8 cellular contexts compared by ENCODE assay signal in the genomic region with DNA sequence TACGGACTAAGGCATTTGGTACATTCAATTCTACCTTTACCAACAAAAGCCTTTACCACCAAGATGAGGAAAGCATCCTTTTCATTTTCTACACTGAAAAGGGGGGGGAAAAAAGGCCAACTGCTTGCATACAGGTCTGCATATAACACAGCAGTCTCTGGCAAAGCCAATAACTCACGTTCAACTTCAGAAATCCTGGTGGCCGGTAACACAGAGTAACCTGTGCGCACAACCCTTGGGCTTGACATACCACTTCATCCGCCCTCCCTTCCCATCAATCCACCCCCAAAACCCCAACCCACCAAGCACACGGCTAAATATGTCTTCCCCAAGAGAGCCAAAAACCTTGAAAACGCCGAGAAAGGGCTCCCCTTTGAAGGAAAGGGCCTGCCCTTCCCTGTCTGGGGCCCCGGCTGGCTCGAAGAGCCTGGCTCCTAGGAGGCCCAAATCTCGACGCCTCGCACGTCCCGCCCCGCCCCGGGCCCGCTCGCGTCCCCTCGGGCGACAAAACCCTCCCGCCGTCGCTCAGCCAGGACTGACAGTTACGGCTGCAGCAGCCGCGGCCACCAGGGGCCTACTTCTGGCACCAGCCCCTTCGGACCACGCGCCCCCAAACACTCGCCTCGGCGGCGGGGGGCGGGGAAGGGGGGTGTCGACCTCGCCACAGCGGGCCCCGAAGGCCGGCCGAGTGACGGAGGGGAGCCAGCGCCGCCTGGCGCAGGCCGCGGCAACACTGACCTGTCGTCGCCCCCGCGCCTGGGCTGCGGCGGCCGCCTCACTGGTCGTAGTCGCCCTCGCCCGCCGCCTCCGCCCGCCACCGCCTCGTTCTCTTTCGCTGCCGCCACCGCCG. TPM values are rescaled to one million over a fixed set of nuclear protein-coding genes. Genes with fewer than 3 reads are reported as not detected.
DNase-seq lines count a peak whose midpoint lies in the region; ATAC-seq and TF ChIP-seq lines count a peak whose summit lies in the region.

No MANE protein-coding gene starts in this region.

- H4K20me1 ChIP-seq in DND-41 (ENCODE audit: insufficient read depth, low read length) = peaks cover 47% of the 10 kb centered on the region

- intact Hi-C loops in ascending aorta (cut with DNase I) = loop anchor here (2.0 to 10.0 kb wide), 5 partner anchors 91 to 644 kb away; a partner anchor contains a TSS
- intact Hi-C loops in gastrocnemius medialis (cut with DNase I; ENCODE audit: low total_unique reads) = loop anchor here (2.0 to 5.0 kb wide), 5 partner anchors 41 to 481 kb away; no protein-coding TSS in a partner anchor

- H3K27me3 ChIP-seq in DND-41 (ENCODE audit: insufficient read depth, low read length, poor library complexity) = no peaks in the 10 kb centered on the region
- no peaks in the 10 kb centered on the region for H3K27me3 ChIP-seq in ascending aorta
- H3K27me3 ChIP-seq in gastrocnemius medialis = no peaks in the 10 kb centered on the region

- H3K9me3 ChIP-seq in DND-41 (ENCODE audit: insufficient read depth, low read length, severe bottlenecking) = no peaks in the 10 kb centered on the region
- H3K9me3 ChIP-seq in T-helper 17 cell (ENCODE audit: control insufficient read depth, low read length, poor library complexity, severe bottlenecking) = no peaks in the 10 kb centered on the region
- no peaks in the 10 kb centered on the region for H3K9me3 ChIP-seq in ascending aorta
- no peaks in the 10 kb centered on the region for H3K9me3 ChIP-seq in gastrocnemius medialis

- H3K27me3 Mint-ChIP-seq in T-helper 17 cell = no peaks in the 10 kb centered on the region

- ATAC-seq in DND-41 (ENCODE audit: insufficient read depth, low read depth) = peak; percentile 45
- ATAC-seq in GM21390 (IDR thresholded peaks at IDR 0.05; ENCODE audit: unreplicated experiment) = peak; percentile 43
- ATAC-seq in T-helper 17 cell = peak; percentile 16
- ATAC-seq in gastrocnemius medialis = peak; percentile 65 to 75

- H3K4me3 ChIP-seq in DND-41 (ENCODE audit: low read depth in 1 of 2, low read length in 2 of 2) (peak overlapping the region; percentile 84 to 96), ascending aorta (peak overlapping the region; percentile 93 to 99), gastrocnemius medialis (peak overlapping the region; percentile 85 to 100 (median 96))

- peaks cover 22% of the 10 kb centered on the region for H3K4me1 Mint-ChIP-seq in T-helper 17 cell

- peaks cover 64% of the 10 kb centered on the region for H3K79me2 ChIP-seq in DND-41 (ENCODE audit: insufficient read depth, low read length)

- H3K27ac ChIP-seq in DND-41 (ENCODE audit: low read length) (peak overlapping the region; percentile 89), ascending aorta (peak overlapping the region; percentile 98 to 100), gastrocnemius medialis (peak overlapping the region; percentile 91 to 100 (median 100))

- H3K4me1 ChIP-seq in DND-41 (ENCODE audit: insufficient read depth, low read length) (peaks cover 47% of the 10 kb centered on the region), ascending aorta (peaks cover 0 to 37% of the 10 kb centered on the region in 2 donors), gastrocnemius medialis (peaks cover 45% of the 10 kb centered on the region in 2 donors)

- no peaks in the 10 kb centered on the region for H3K36me3 Mint-ChIP-seq in T-helper 17 cell (ENCODE audit: low read depth)

- H3K9ac ChIP-seq in DND-41 (ENCODE audit: low read depth, low read length) = peak overlapping the region; percentile 92

- H3K27ac Mint-ChIP-seq in T-helper 17 cell = peak overlapping the region; percentile 88

- peak overlapping the region; percentile 93 for H3K4me3 Mint-ChIP-seq in T-helper 17 cell

- peak overlapping the region; percentile 84 for H3K4me2 ChIP-seq in DND-41 (ENCODE audit: insufficient read depth, low read length)

- TF ChIP-seq CTCF in DND-41 (IDR thresholded peaks at IDR 0.05; ENCODE audit: borderline replicate concordance, extremely low read depth, low read length, poor library complexity, severe bottlenecking) (peak; percentile 27), ascending aorta (IDR thresholded peaks at IDR 0.05) (peak; percentile 6 to 51 (median 50)), gastrocnemius medialis (IDR thresholded peaks at IDR 0.05 in 4 of 5, conservative IDR thresholded peaks at IDR 0.05 in 1 of 5) (peak in 4 of 5 experiments; percentile 44 to 60 (median 58))

- DNase-seq in DND-41 (peak; percentile 54), HUDEP-2 (lab: John Stamatoyannopoulos, UW; ENCODE audit: unreplicated experiment in 76 of 76) (peak in 51 of 76 experiments; percentile 3 to 55 (median 32)), T-helper 17 cell (peak; percentile 25 to 39 (median 35)), ascending aorta (ENCODE audit: low spot score in 2 of 2) (peak; percentile 9 to 79), hippocampal formation (lab: John Stamatoyannopoulos, UW) (peak; percentile 14 to 48), gastrocnemius medialis (peak; percentile 16 to 59), HuH-7.5 (ENCODE audit: low spot score) (no peak)

- H2AFZ ChIP-seq in DND-41 (ENCODE audit: low read depth, low read length) = peak overlapping the region; percentile 70

- no peak for TF ChIP-seq POLR2A in gastrocnemius medialis (IDR thresholded peaks at IDR 0.05)

- peaks cover 11% of the 10 kb centered on the region for H3K36me3 ChIP-seq in DND-41 (ENCODE audit: insufficient read depth, low read length)
- no peaks in the 10 kb centered on the region for H3K36me3 ChIP-seq in ascending aorta
- H3K36me3 ChIP-seq in gastrocnemius medialis = no peaks in the 10 kb centered on the region

- in situ Hi-C loops in gastrocnemius medialis (cut with MboI; ENCODE audit: low sequenced_read_pairs in 4 of 4) = loop anchor here in 2 of 4 donors (10.0 kb wide), 2 partner anchors 93 to 303 kb away; no protein-coding TSS in a partner anchor

RNA-seq across cellular contexts. Expression of a gene that starts 0.8 kb away (rescaled TPM):
- total RNA-seq in T-helper 17 cell = 100 to 1,000 TPM; 109 to 115 TPM
- 34.1 TPM for total RNA-seq in ascending aorta
- total RNA-seq in gastrocnemius medialis = 100 to 1,000 TPM; 107 to 154 (median 130) TPM

Comparison
In these comparisons a context has a peak if more than half of its experiments do, and no peak if none do; other contexts are left out.
1. ATAC-seq: peak in every context shown above with its lines; median percentile 70 in gastrocnemius medialis; 45 in DND-41; 43 in GM21390; 16 in T-helper 17 cell.